Comparison of ENCODE assay signal across 7 cellular contexts in the genomic region with DNA sequence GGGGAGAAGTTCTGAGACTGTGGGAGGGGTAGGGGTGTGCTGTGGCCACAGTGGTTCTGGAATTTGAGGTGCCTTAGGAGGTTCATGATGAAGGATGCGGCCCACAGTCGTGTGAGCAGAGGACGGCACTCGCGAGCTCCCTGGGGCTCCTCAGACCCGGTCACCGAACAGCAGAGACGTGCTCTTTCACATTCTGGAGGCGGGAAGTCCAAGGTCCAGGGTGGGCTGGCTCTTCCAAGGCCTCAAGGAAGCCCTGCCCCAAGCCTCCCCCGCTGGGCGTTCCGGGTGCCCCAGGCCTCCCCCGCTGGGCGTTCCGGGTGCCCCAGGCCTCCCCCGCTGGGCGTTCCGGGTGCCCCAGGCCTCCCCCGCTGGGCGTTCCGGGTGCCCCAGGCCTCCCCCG. TPM values are rescaled to one million over a fixed set of nuclear protein-coding genes. Genes with fewer than 3 reads are reported as not detected.
DNase-seq lines count a peak whose midpoint lies in the region; ATAC-seq and TF ChIP-seq lines count a peak whose summit lies in the region.
"Not testable (repeated sequence)": the region's sequence is repeated elsewhere in the genome, so short reads cannot be mapped to it uniquely, and the experiment has no call there.
"Had no signal": no experiment of that assay in that cellular context is flagged by ENCODE, and none has a peak within 500 bp of the region (broad histone marks: within the 10 kb centered on the region; RNA-seq: fewer than 3 reads in every experiment).

No MANE protein-coding gene starts in this region.

- not testable (repeated sequence) for BruUV-seq in Panc1 (replicated peaks; lab: Mats Ljungman, UMichigan)

- intact Hi-C loops in Panc1 (cut with micrococcal nuclease; ENCODE audit: unreplicated experiment); colonic mucosa (cut with DNase I); left colon (cut with DNase I, micrococcal nuclease); transverse colon (cut with DNase I; ENCODE audit: low total_unique reads): not testable (repeated sequence)

- not testable (repeated sequence) for H3K27me3 ChIP-seq in Panc1 (ENCODE audit: control insufficient read depth, insufficient read depth, low read length); colonic mucosa; transverse colon

- in situ Hi-C loops in Panc1 (cut with HindIII; ENCODE audit: low pct_unique_long_range_greater_than_20kb, low sequenced_read_pairs); transverse colon (cut with MboI; ENCODE audit: low pct_ligation_motif_present in 1 of 4, low pct_unique_long_range_greater_than_20kb in 1 of 4, low sequenced_read_pairs in 3 of 4): not testable (repeated sequence)

- not testable (repeated sequence) for H3K36me3 ChIP-seq in Panc1 (ENCODE audit: control insufficient read depth, insufficient read depth, low read length); colonic mucosa; transverse colon

- POLR2A ChIA-PET in Panc1 (lab: Charles Lee), result not testable (repeated sequence)

- TF ChIP-seq CTCF in Panc1 (IDR thresholded peaks at IDR 0.05); colonic mucosa (IDR thresholded peaks at IDR 0.05); transverse colon (IDR thresholded peaks at IDR 0.05): not testable (repeated sequence)

- H3K9me3 ChIP-seq in Panc1 (ENCODE audit: control insufficient read depth, insufficient read depth, low read depth, low read length); colonic mucosa: not testable (repeated sequence)
- H3K9me3 ChIP-seq in transverse colon, result peaks cover 11% of the 10 kb centered on the region in 2 donors

- not testable (repeated sequence) for TF ChIP-seq POLR2A in transverse colon (IDR thresholded peaks at IDR 0.05)

- TF ChIP-seq EP300 in transverse colon (IDR thresholded peaks at IDR 0.05; ENCODE audit: low read depth), result not testable (repeated sequence)

- DNase-seq in Panc1 (ENCODE audit: low read depth, low spot score), result not testable (repeated sequence)
- peak; percentile 49 for DNase-seq in colonic mucosa
- peak in 1 of 2 donors; percentile 35 for DNase-seq in left colon
- DNase-seq in mucosa of gallbladder (ENCODE audit: low spot score), result peak; percentile 54
- peak; percentile 36 for DNase-seq in transverse colon

- peak; percentile 47 for ATAC-seq in Panc1
- peak; percentile 85 for ATAC-seq in left colon

- H3K4me3 ChIP-seq in Panc1 (ENCODE audit: low read depth in 2 of 2, low read length in 2 of 2); colonic mucosa; transverse colon: not testable (repeated sequence)

- CTCF ChIA-PET in Panc1 (lab: Charles Lee), result interaction anchor here (0.6 to 1.2 kb wide), 2 partner anchors 10 to 559 kb away, joined by 3 to 4 read pairs; no protein-coding TSS in a partner anchor

- not testable (repeated sequence) for H3K9ac ChIP-seq in colonic mucosa (ENCODE audit: low read depth in 2 of 2, low read length in 2 of 2)

- H3K4me1 ChIP-seq in Panc1 (ENCODE audit: control insufficient read depth, insufficient read depth, low read length), result peaks cover 23% of the 10 kb centered on the region
- H3K4me1 ChIP-seq in colonic mucosa, transverse colon: not testable (repeated sequence)

- 56% methylated on average over 11 of the region's 22 CpGs; no CpG with 5 or more reads in 1 of the 2 donors for WGBS in transverse colon (ENCODE audit: low coverage in 1 of 2), 2 donors

- H3K27ac ChIP-seq in Panc1 (ENCODE audit: low read length); colonic mucosa; transverse colon: not testable (repeated sequence)

RNA-seq across cellular contexts. Expression of a gene that starts 33.7 kb away (rescaled TPM):
- total RNA-seq in Panc1 (2021; ENCODE audit: unreplicated experiment), result 32.2 TPM
- polyA plus RNA-seq in Panc1 (2012; ENCODE audit: insufficient read length), result 47.7 TPM
- 1 to 10 TPM in 1 of 2 donors, under 1 TPM in 1; 0.52 to 1.2 TPM for total RNA-seq in colonic mucosa
- under 1 TPM; 0.53 to 0.79 TPM for total RNA-seq in left colon
- 3.3 TPM for total RNA-seq in mucosa of gallbladder
- 1 to 10 TPM in 1 of 4 donors, under 1 TPM in 2, not detected in 1; 0.14 to 1.8 (median 0.95) TPM for total RNA-seq in transverse colon
- polyA plus RNA-seq: CD14-positive monocyte, GM12878 had no signal
